11 cellular contexts compared by ENCODE assay signal in the genomic region with DNA sequence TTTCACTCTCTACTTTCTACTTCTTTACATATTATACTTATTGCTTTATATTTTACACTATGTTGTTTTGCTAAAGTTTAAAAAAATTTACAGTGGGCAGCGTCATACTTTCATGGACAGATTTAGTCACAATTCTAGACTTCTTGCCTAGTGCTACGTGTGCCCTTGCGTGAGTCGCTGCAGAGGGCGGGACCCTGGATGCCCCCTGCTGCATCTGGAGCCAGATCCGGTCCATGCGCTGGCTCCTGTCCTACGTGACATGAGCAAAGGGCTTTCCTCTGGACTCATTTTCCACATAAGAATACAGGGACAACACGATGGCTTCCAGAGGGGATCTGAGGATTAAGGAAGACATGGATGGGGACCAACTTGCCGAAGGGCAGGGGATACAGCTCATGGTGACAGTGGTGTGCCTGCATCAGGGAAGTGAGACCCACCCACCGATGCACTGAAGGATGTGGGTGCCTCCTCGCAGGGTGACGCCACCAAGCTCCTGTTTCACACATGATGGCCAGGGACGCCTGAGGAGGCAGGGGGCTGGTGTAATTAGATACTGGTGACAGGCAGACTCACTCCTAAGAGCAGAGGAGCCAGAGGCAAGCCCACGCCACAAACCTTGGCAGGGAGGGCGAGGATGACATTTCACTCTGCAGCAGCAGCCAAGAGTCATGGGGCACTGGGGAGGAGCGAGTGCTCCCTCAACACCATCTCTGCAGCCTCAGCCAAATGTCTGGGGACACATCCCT.
A peak's percentile ranks its signal among the peaks of the same experiment; 100 is the strongest.
DNase-seq lines count a peak whose midpoint lies in the region; ATAC-seq and TF ChIP-seq lines count a peak whose summit lies in the region.
"Had no signal": no experiment of that assay in that cellular context is flagged by ENCODE, and none has a peak within 500 bp of the region (broad histone marks: within the 10 kb centered on the region; RNA-seq: fewer than 3 reads in every experiment).

No MANE protein-coding gene starts in this region.

- WGBS in neuronal stem cell (ENCODE audit: extremely low coverage in 2 of 2, insufficient read length in 2 of 2, insufficient replicate concordance in 1 of 2), 2 donors = no CpG with 5 or more reads among the region's 17 CpGs

- peak overlapping the region; percentile 79 for H3K18ac ChIP-seq in neuronal stem cell (ENCODE audit: low read length)

- H3K4ac ChIP-seq in neuronal stem cell (ENCODE audit: low read length) = no peak overlapping the region

- no peak overlapping the region for H4K91ac ChIP-seq in neuronal stem cell (ENCODE audit: low read depth, low read length, poor library complexity)

- no peak overlapping the region for H2AFZ ChIP-seq in neuronal stem cell (ENCODE audit: low read length)

- H4K8ac ChIP-seq in neuronal stem cell (ENCODE audit: low read depth, low read length) = no peak overlapping the region

- H3K4me1 ChIP-seq in ascending aorta = no peaks in the 10 kb centered on the region
- peaks cover 0 to 6% of the 10 kb centered on the region in 2 donors for H3K4me1 ChIP-seq in neuronal stem cell (ENCODE audit: control insufficient read depth in 2 of 2, insufficient read depth in 1 of 2, low read depth in 1 of 2, low read length in 2 of 2)
- H3K4me1 ChIP-seq in HAP-1 = no peaks in the 10 kb centered on the region

- H3K4me2 ChIP-seq in neuronal stem cell (ENCODE audit: insufficient read depth, low read length, poor library complexity, severe bottlenecking) = no peak overlapping the region

- H3K27me3 ChIP-seq in ascending aorta (no peaks in the 10 kb centered on the region), neuronal stem cell (ENCODE audit: control insufficient read depth in 3 of 3, insufficient read depth in 3 of 3, low read depth in 1 of 3, low read length in 3 of 3) (peaks cover 0 to 16% (median 0%) of the 10 kb centered on the region in 3 experiments), HAP-1 (ENCODE audit: low read depth) (no peaks in the 10 kb centered on the region; the same call in 1 of the 2 replicates)

- H2BK120ac ChIP-seq in neuronal stem cell (ENCODE audit: low read depth, low read length) = no peak overlapping the region

- no peak overlapping the region for H3K9ac ChIP-seq in neuronal stem cell (ENCODE audit: low read depth, low read length, poor library complexity)

- no peaks in the 10 kb centered on the region for H3K36me3 ChIP-seq in ascending aorta
- H3K36me3 ChIP-seq in neuronal stem cell (replicated peaks in 1 of 2; ENCODE audit: control insufficient read depth in 2 of 2, insufficient read depth in 2 of 2, low read length in 2 of 2) = no peaks in the 10 kb centered on the region
- H3K36me3 ChIP-seq in HAP-1 (replicated peaks) = no peaks in the 10 kb centered on the region

- no peak overlapping the region for H2BK12ac ChIP-seq in neuronal stem cell (ENCODE audit: low read length)

- DNase-seq in Daoy (ENCODE audit: low read depth) = peak; percentile 60
- peak; percentile 84 for DNase-seq in NCI-H1694 (lab: John Stamatoyannopoulos, UW)
- DNase-seq in ascending aorta (ENCODE audit: low spot score in 2 of 2) = peak; percentile 2 to 28
- no peak for DNase-seq in neuronal stem cell (ENCODE audit: low spot score)
- DNase-seq in HAP-1 (ENCODE audit: low spot score in 2 of 2) = no peak
- no peak for DNase-seq in DMS79 (lab: John Stamatoyannopoulos, UW)
- DNase-seq in NCI-H1105 treated with DMSO at 0.1 percent for 48 hours (lab: John Stamatoyannopoulos, UW) = no peak
- DNase-seq: NCI-H1105, retina had no signal

- no peaks in the 10 kb centered on the region for H3K79me1 ChIP-seq in neuronal stem cell (ENCODE audit: low read depth, low read length)

- no peak overlapping the region for H3K14ac ChIP-seq in neuronal stem cell (ENCODE audit: low read length)

- H3K27ac ChIP-seq in ascending aorta = no peak overlapping the region
- H3K27ac ChIP-seq in neuronal stem cell (replicated peaks; ENCODE audit: low read length) = no peak overlapping the region

- H3K9me3 ChIP-seq in ascending aorta = no peaks in the 10 kb centered on the region
- no peaks in the 10 kb centered on the region for H3K9me3 ChIP-seq in neuronal stem cell (replicated peaks in 1 of 2; ENCODE audit: control insufficient read depth in 2 of 2, insufficient read depth in 1 of 2, low read depth in 1 of 2, low read length in 2 of 2)
- no peaks in the 10 kb centered on the region for H3K9me3 ChIP-seq in HAP-1

- no peak overlapping the region for H3K4me3 ChIP-seq in ascending aorta
- H3K4me3 ChIP-seq in neuronal stem cell (ENCODE audit: low read length in 2 of 2) = no peak overlapping the region
- no peak overlapping the region for H3K4me3 ChIP-seq in HAP-1

- no peak for TF ChIP-seq CTCF in ascending aorta (IDR thresholded peaks at IDR 0.05)

- intact Hi-C loops in ascending aorta (cut with DNase I) = no loop called here

- ATAC-seq in HG03442 (IDR thresholded peaks at IDR 0.05; ENCODE audit: unreplicated experiment) = no peak
- ATAC-seq: esophagus mucosa had no signal

- no peak overlapping the region for H2AK5ac ChIP-seq in neuronal stem cell (ENCODE audit: low read depth, low read length)

- no peak overlapping the region for H2BK5ac ChIP-seq in neuronal stem cell (ENCODE audit: low read length)

- H3K23ac ChIP-seq in neuronal stem cell (ENCODE audit: low read depth, low read length, poor library complexity) = peak overlapping the region; percentile 17

- in situ Hi-C loops in HAP-1 (cut with MboI; ENCODE audit: low sequenced_read_pairs) = no loop called here

- no peak overlapping the region for H2BK15ac ChIP-seq in neuronal stem cell (ENCODE audit: low read length)

Comparison
In these comparisons a context has a peak if more than half of its experiments do, and no peak if none do; other contexts are left out.
1. DNase-seq: peak in Daoy (single experiment), NCI-H1694 (single experiment) and ascending aorta (2 of 2); none in neuronal stem cell (single experiment), HAP-1 (0 of 2), DMS79 (single experiment) and NCI-H1105 treated with DMSO at 0.1 percent for 48 hours (single experiment).